Comparison of ENCODE assay signal across 1 cellular context in the genomic region with DNA sequence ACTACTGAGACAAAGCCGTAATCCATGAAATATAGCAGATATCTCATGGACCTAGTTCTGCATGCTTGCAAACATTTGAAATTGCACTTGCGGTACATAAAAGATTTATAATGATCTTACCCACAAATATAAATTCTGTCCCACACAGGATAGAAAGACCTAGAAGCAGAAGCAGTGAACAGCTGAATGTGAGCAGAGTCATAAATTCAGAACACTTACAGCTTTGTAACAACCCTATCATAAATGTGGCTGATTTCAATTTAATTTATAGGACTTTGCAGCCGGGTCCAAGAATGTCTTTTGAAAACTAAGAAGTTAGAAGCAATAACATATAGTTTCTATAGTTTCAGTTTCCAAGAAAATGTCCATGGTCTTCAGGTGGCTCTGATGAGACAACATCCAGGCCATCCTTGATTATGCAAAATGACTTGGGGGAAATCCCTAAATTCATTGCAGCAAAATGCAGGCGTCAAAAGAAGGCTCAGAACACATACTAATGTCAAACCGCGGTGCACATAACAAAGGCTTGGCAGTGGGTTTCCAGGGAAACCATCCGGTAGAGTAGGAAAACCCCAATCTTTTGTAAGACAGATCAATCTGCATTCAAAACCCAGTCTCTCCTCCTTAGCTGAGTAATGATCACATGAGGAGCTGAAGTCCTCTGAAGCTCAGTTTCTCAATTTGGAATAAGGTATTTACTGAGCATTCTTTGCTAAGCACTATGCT.
A peak's percentile ranks its signal among the peaks of the same experiment; 100 is the strongest.
TF ChIP-seq lines count a peak whose summit lies in the region.

No MANE protein-coding gene starts in this region.

TF ChIP-seq in GM12878, 131 proteins besides CTCF, POLR2A, EP300 and RAD21 (continued from another document):
- TF ChIP-seq KLF5 (IDR thresholded peaks at IDR 0.05; ENCODE audit: partially characterized antibody) (no peak), IRF4 (IDR thresholded peaks at IDR 0.05; ENCODE audit: low read depth, low read length) (no peak), FOXM1 (IDR thresholded peaks at IDR 0.05; ENCODE audit: low read depth, low read length) (no peak), TAF1 (IDR thresholded peaks at IDR 0.05; ENCODE audit: borderline replicate concordance, low read depth, low read length) (no peak), BHLHE40 (IDR thresholded peaks at IDR 0.05; ENCODE audit: borderline replicate concordance in 1 of 2, low read depth in 2 of 2, low read length in 1 of 2) (peak in 1 of 2 experiments; percentile 19; a peak in 1 of 4 replicates), IKZF1 (conservative IDR thresholded peaks at IDR 0.05) (peak; percentile 36; the same call in 1 of the 2 replicates), SUZ12 (IDR thresholded peaks at IDR 0.05; ENCODE audit: unreplicated experiment) (no peak), CHD4 (IDR thresholded peaks at IDR 0.05) (no peak), CBFB (IDR thresholded peaks at IDR 0.05; ENCODE audit: low read depth) (no peak), BCL11A (IDR thresholded peaks at IDR 0.05; ENCODE audit: low read depth, low read length) (0 out of 2 replicates have a peak, but pooled peaks have one; percentile 22), NFYA (IDR thresholded peaks at IDR 0.05; ENCODE audit: borderline replicate concordance, low read depth, low read length) (no peak), KAT2A (conservative IDR thresholded peaks at IDR 0.05; ENCODE audit: control insufficient read depth, low read depth, low read length) (no peak), NR2C2 (IDR thresholded peaks at IDR 0.05; ENCODE audit: borderline replicate concordance, control insufficient read depth, insufficient read length, low read depth) (no peak), PAX5 (IDR thresholded peaks at IDR 0.05; ENCODE audit: borderline replicate concordance, low read depth, low read length) (no peak), SMARCA5 (IDR thresholded peaks at IDR 0.05) (no peak), IKZF2 (IDR thresholded peaks at IDR 0.05) (peak; percentile 37 to 52; a peak in 2 of 4 replicates), SREBF2 (IDR thresholded peaks at IDR 0.05; ENCODE audit: low read length) (no peak), MYB (IDR thresholded peaks at IDR 0.05; ENCODE audit: borderline replicate concordance, low read depth, low read length) (no peak), RAD51 (IDR thresholded peaks at IDR 0.05) (peak; percentile 50; the same call in 1 of the 2 replicates), SP1 (IDR thresholded peaks at IDR 0.05; ENCODE audit: low read depth, low read length) (no peak), DPF2 (IDR thresholded peaks at IDR 0.05) (no peak)
- TF ChIP-seq, protein P1, sequence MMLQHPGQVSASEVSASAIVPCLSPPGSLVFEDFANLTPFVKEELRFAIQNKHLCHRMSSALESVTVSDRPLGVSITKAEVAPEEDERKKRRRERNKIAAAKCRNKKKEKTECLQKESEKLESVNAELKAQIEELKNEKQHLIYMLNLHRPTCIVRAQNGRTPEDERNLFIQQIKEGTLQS (IDR thresholded peaks at IDR 0.05; ENCODE audit: borderline replicate concordance, extremely low read depth, low read depth, low read length), result no peak
- TF ChIP-seq, protein P2, sequence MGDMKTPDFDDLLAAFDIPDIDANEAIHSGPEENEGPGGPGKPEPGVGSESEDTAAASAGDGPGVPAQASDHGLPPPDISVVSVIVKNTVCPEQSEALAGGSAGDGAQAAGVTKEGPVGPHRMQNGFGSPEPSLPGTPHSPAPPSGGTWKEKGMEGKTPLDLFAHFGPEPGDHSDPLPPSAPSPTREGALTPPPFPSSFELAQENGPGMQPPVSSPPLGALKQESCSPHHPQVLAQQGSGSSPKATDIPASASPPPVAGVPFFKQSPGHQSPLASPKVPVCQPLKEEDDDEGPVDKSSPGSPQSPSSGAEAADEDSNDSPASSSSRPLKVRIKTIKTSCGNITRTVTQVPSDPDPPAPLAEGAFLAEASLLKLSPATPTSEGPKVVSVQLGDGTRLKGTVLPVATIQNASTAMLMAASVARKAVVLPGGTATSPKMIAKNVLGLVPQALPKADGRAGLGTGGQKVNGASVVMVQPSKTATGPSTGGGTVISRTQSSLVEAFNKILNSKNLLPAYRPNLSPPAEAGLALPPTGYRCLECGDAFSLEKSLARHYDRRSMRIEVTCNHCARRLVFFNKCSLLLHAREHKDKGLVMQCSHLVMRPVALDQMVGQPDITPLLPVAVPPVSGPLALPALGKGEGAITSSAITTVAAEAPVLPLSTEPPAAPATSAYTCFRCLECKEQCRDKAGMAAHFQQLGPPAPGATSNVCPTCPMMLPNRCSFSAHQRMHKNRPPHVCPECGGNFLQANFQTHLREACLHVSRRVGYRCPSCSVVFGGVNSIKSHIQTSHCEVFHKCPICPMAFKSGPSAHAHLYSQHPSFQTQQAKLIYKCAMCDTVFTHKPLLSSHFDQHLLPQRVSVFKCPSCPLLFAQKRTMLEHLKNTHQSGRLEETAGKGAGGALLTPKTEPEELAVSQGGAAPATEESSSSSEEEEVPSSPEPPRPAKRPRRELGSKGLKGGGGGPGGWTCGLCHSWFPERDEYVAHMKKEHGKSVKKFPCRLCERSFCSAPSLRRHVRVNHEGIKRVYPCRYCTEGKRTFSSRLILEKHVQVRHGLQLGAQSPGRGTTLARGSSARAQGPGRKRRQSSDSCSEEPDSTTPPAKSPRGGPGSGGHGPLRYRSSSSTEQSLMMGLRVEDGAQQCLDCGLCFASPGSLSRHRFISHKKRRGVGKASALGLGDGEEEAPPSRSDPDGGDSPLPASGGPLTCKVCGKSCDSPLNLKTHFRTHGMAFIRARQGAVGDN (IDR thresholded peaks at IDR 0.05), result peak; percentile 75; the same call in 1 of the 2 replicates
- TF ChIP-seq, protein P3, sequence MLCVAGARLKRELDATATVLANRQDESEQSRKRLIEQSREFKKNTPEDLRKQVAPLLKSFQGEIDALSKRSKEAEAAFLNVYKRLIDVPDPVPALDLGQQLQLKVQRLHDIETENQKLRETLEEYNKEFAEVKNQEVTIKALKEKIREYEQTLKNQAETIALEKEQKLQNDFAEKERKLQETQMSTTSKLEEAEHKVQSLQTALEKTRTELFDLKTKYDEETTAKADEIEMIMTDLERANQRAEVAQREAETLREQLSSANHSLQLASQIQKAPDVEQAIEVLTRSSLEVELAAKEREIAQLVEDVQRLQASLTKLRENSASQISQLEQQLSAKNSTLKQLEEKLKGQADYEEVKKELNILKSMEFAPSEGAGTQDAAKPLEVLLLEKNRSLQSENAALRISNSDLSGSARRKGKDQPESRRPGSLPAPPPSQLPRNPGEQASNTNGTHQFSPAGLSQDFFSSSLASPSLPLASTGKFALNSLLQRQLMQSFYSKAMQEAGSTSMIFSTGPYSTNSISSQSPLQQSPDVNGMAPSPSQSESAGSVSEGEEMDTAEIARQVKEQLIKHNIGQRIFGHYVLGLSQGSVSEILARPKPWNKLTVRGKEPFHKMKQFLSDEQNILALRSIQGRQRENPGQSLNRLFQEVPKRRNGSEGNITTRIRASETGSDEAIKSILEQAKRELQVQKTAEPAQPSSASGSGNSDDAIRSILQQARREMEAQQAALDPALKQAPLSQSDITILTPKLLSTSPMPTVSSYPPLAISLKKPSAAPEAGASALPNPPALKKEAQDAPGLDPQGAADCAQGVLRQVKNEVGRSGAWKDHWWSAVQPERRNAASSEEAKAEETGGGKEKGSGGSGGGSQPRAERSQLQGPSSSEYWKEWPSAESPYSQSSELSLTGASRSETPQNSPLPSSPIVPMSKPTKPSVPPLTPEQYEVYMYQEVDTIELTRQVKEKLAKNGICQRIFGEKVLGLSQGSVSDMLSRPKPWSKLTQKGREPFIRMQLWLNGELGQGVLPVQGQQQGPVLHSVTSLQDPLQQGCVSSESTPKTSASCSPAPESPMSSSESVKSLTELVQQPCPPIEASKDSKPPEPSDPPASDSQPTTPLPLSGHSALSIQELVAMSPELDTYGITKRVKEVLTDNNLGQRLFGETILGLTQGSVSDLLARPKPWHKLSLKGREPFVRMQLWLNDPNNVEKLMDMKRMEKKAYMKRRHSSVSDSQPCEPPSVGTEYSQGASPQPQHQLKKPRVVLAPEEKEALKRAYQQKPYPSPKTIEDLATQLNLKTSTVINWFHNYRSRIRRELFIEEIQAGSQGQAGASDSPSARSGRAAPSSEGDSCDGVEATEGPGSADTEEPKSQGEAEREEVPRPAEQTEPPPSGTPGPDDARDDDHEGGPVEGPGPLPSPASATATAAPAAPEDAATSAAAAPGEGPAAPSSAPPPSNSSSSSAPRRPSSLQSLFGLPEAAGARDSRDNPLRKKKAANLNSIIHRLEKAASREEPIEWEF (IDR thresholded peaks at IDR 0.05; ENCODE audit: insufficient replicate concordance, low read depth, low read length), result no peak
- TF ChIP-seq, protein P4, sequence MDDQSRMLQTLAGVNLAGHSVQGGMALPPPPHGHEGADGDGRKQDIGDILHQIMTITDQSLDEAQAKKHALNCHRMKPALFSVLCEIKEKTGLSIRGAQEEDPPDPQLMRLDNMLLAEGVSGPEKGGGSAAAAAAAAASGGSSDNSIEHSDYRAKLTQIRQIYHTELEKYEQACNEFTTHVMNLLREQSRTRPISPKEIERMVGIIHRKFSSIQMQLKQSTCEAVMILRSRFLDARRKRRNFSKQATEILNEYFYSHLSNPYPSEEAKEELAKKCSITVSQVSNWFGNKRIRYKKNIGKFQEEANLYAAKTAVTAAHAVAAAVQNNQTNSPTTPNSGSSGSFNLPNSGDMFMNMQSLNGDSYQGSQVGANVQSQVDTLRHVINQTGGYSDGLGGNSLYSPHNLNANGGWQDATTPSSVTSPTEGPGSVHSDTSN (IDR thresholded peaks at IDR 0.05; ENCODE audit: insufficient replicate concordance, low read depth, low read length), result no peak
- TF ChIP-seq, protein P5, sequence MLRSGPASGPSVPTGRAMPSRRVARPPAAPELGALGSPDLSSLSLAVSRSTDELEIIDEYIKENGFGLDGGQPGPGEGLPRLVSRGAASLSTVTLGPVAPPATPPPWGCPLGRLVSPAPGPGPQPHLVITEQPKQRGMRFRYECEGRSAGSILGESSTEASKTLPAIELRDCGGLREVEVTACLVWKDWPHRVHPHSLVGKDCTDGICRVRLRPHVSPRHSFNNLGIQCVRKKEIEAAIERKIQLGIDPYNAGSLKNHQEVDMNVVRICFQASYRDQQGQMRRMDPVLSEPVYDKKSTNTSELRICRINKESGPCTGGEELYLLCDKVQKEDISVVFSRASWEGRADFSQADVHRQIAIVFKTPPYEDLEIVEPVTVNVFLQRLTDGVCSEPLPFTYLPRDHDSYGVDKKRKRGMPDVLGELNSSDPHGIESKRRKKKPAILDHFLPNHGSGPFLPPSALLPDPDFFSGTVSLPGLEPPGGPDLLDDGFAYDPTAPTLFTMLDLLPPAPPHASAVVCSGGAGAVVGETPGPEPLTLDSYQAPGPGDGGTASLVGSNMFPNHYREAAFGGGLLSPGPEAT (IDR thresholded peaks at IDR 0.05; ENCODE audit: low read depth), result peak; percentile 67; the same call in 1 of the 2 replicates
- TF ChIP-seq, protein P6, sequence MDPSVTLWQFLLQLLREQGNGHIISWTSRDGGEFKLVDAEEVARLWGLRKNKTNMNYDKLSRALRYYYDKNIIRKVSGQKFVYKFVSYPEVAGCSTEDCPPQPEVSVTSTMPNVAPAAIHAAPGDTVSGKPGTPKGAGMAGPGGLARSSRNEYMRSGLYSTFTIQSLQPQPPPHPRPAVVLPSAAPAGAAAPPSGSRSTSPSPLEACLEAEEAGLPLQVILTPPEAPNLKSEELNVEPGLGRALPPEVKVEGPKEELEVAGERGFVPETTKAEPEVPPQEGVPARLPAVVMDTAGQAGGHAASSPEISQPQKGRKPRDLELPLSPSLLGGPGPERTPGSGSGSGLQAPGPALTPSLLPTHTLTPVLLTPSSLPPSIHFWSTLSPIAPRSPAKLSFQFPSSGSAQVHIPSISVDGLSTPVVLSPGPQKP (IDR thresholded peaks at IDR 0.05; ENCODE audit: low read depth, low read length), result no peak
- TF ChIP-seq, protein P7, sequence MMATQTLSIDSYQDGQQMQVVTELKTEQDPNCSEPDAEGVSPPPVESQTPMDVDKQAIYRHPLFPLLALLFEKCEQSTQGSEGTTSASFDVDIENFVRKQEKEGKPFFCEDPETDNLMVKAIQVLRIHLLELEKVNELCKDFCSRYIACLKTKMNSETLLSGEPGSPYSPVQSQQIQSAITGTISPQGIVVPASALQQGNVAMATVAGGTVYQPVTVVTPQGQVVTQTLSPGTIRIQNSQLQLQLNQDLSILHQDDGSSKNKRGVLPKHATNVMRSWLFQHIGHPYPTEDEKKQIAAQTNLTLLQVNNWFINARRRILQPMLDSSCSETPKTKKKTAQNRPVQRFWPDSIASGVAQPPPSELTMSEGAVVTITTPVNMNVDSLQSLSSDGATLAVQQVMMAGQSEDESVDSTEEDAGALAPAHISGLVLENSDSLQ (IDR thresholded peaks at IDR 0.05), result peak; percentile 26; the same call in 1 of the 2 replicates
TF ChIP-seq in GM12878: peak in this region for 9.
